Comparison of ENCODE assay signal across 35 cellular contexts in the genomic region with DNA sequence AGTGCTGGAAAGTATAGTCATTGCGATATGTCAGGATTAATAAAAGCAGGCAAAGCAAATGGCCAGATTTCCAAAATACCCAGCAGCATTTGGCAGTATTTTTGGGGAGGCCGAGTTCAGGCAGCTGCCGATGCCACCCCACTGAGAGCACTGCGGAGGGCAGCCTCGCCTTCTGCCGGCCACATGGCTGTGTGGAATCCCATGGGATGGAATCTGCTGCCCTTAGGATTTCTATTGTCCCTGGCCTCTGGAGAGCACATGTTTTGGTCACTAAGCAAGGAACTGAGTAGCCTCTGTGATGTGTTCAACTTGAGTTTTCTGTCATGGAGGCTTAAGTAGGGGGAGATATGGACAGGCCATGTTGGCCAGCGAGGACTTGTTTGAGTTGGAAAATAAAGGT.
"Had no signal": no experiment of that assay in that cellular context is flagged by ENCODE, and none has a peak within 500 bp of the region (broad histone marks: within the 10 kb centered on the region; RNA-seq: fewer than 3 reads in every experiment).

No MANE protein-coding gene starts in this region.

- DNase-seq: activated CD4-positive, alpha-beta memory T cell treated with anti-CD3 and anti-CD28 coated beads, Interleukin-2, amount 10 ng/mL, durations not matched to agents 7 days and 5 days; activated CD4-positive, alpha-beta T cell treated with anti-CD3 and anti-CD28 coated beads for 1 hour; activated CD4-positive, alpha-beta T cell treated with anti-CD3 and anti-CD28 coated beads for 48 hours; activated CD4-positive, CD25-positive, alpha-beta regulatory T cell; activated CD8-positive, alpha-beta memory T cell treated with anti-CD3 and anti-CD28 coated beads for 24 hours; activated CD8-positive, alpha-beta memory T cell treated with anti-CD3 and anti-CD28 coated beads, Interleukin-2, amount 10 ng/mL, durations not matched to agents 7 days and 5 days; activated effector memory CD4-positive, alpha-beta T cell treated with anti-CD3 and anti-CD28 coated beads, Interleukin-2, amount 50 U/mL, for 16 hours; activated naive CD4-positive, alpha-beta T cell; activated naive CD4-positive, alpha-beta T cell treated with anti-CD3 and anti-CD28 coated beads, Interleukin-2, amount 50 U/mL, for 16 hours; activated naive CD8-positive, alpha-beta T cell treated with anti-CD3 and anti-CD28 coated beads for 36 hours; activated T-cell treated with anti-CD3 and anti-CD28 coated beads, Interleukin-2, amount 50 U/mL, for 1 hour; activated T-cell treated with anti-CD3 and anti-CD28 coated beads, Interleukin-2, amount 50 U/mL, for 72 hours; amniotic stem cell; aorta; brain microvascular endothelial cell; central memory CD4-positive, alpha-beta T cell; Karpas-422; KBM-7; NCI-H1105; NCI-H1436; NCI-H1694; NCI-H1930; NCI-H2081 treated with DMSO at 0.1 percent for 48 hours; NCI-H226; NCI-H446 treated with DMSO at 0.1 percent for 48 hours; NCI-H69; PC-3; Peyer's patch; Right ventricle myocardium superior; SW 1271; T-helper 1 cell; T-helper 2 cell; T-helper 9 cell; WERI-Rb-1 had no signal

- H3K4me1 ChIP-seq: Peyer's patch had no signal

- H3K27ac ChIP-seq: brain microvascular endothelial cell, Peyer's patch, RWPE1, WERI-Rb-1 had no signal

- H3K9me3 ChIP-seq: Peyer's patch had no signal

- H3K36me3 ChIP-seq: brain microvascular endothelial cell, Peyer's patch, WERI-Rb-1 had no signal

- H3K27me3 ChIP-seq: brain microvascular endothelial cell, Peyer's patch had no signal

- H3K4me3 ChIP-seq: Peyer's patch had no signal
